9 cellular contexts compared by ENCODE assay signal in the genomic region with DNA sequence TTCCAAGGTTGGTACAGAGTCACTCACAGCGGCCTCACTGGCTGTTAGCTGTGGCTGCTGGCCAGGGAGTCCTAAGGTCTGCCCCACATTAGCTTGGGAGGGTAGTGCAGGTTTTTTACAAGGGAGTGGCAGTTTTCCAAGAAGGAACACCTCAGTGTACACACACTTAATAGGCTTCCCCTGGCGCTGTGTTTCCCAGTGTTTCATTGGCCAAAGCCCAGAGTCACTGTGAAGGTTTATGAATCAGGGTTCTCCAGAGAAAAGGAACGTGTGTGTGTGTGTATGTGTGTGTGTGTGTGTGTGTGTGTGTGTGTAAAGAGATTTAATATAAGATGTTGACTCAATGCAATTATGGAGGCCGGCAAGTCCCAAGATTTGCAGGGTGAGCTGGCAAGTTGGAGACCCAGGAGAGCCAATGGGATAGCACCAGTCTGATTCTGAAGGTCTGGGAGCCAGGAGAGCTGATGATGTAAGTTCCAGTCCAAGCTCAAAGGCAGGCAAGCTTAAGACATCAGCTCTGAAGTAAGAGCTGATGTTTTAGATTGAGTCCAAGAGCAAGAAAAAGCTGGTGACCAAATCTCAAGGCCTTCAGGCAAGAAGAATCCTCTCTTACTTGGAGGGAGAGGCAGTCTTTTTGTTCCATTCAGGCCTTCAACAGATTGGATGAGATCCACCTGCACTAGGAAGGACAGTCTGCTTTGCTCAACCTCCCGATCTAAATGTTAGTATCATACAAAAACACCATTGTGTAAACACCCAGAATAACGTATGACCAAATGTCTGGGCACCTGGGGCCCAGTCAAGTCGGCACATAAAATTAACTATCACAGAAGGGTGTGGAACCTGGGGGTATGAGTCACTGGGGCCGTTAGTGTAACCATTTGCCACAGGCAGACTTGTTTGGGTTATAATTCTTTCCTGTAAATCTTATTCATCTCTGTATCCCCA.
DNase-seq lines count a peak whose midpoint lies in the region; ATAC-seq and TF ChIP-seq lines count a peak whose summit lies in the region.
"Had no signal": no experiment of that assay in that cellular context is flagged by ENCODE, and none has a peak within 500 bp of the region (broad histone marks: within the 10 kb centered on the region; RNA-seq: fewer than 3 reads in every experiment).

No MANE protein-coding gene starts in this region.

- ATAC-seq in left lobe of liver (peak; percentile 76), HG03469 (IDR thresholded peaks at IDR 0.05; ENCODE audit: unreplicated experiment) (no peak)

- TF ChIP-seq EP300 in ovary (IDR thresholded peaks at IDR 0.05) = no peak

- 54 to 59% methylated on average over 8 of the region's 8 CpGs for WGBS in thyroid gland, 2 donors
- WGBS in ovary, 3 donors = 61 to 67% (median 63%) methylated on average over 8 of the region's 8 CpGs

- H3K27me3 ChIP-seq in thyroid gland (no peaks in the 10 kb centered on the region), ovary (no peaks in the 10 kb centered on the region)
- H3K27me3 ChIP-seq: cardiac muscle cell had no signal

- no peak for TF ChIP-seq CTCF in AG09319 (IDR thresholded peaks at IDR 0.05; ENCODE audit: low read depth, low read length)
- no peak for TF ChIP-seq CTCF in thyroid gland (IDR thresholded peaks at IDR 0.05)
- TF ChIP-seq CTCF in ovary (IDR thresholded peaks at IDR 0.05) = no peak

- DNase-seq in AG09319 (ENCODE audit: extremely low read depth, low read depth) (peak; percentile 49), MV-4-11 (lab: John Stamatoyannopoulos, UW) (peak; percentile 1), left lobe of liver (ENCODE audit: low spot score) (peak; percentile 64), thyroid gland (peak; percentile 66), ovary (no peak), NCI-H748 treated with DMSO at 0.1 percent for 48 hours (lab: John Stamatoyannopoulos, UW) (no peak)
- DNase-seq in activated T-helper 9 cell treated with anti-CD3 and anti-CD28 coated beads, Interleukin-2, amount 50 U/mL, for 16 hours (ENCODE audit: low read depth) = peak; percentile 42

- intact Hi-C loops in thyroid gland (cut with DNase I) (no loop called here), ovary (cut with DNase I) (no loop called here)

- no peaks in the 10 kb centered on the region for H3K36me3 ChIP-seq in thyroid gland
- H3K36me3 ChIP-seq in ovary = no peaks in the 10 kb centered on the region
- H3K36me3 ChIP-seq: cardiac muscle cell had no signal

- H3K9me3 ChIP-seq in thyroid gland = no peaks in the 10 kb centered on the region
- H3K9me3 ChIP-seq in ovary = no peaks in the 10 kb centered on the region

- no peak overlapping the region for H3K4me3 ChIP-seq in thyroid gland (replicated peaks in 1 of 3)
- no peak overlapping the region for H3K4me3 ChIP-seq in ovary
- H3K4me3 ChIP-seq: cardiac muscle cell had no signal

- TF ChIP-seq POLR2A in thyroid gland (IDR thresholded peaks at IDR 0.05) (no peak), ovary (IDR thresholded peaks at IDR 0.05) (no peak)

- H3K4me1 ChIP-seq in thyroid gland (peaks cover 15 to 26% of the 10 kb centered on the region in 2 donors), ovary (ENCODE audit: insufficient read depth) (peaks cover 8% of the 10 kb centered on the region)

- peak overlapping the region; percentile 72 to 76 (median 72) for H3K27ac ChIP-seq in thyroid gland
- H3K27ac ChIP-seq in ovary = no peak overlapping the region
- H3K27ac ChIP-seq: cardiac muscle cell had no signal

Comparison
In these comparisons a context has a peak if more than half of its experiments do, and no peak if none do; other contexts are left out.
1. DNase-seq: peak in AG09319 (single experiment), MV-4-11 (single experiment), activated T-helper 9 cell treated with anti-CD3 and anti-CD28 coated beads, Interleukin-2, amount 50 U/mL, for 16 hours (single experiment), left lobe of liver (single experiment) and thyroid gland (2 of 2); none in ovary (0 of 5) and NCI-H748 treated with DMSO at 0.1 percent for 48 hours (single experiment).
2. H3K27ac ChIP-seq: peak in thyroid gland (3 of 3); none in ovary (0 of 2).